Comparison of ENCODE assay signal across 1 cellular context in the genomic region with DNA sequence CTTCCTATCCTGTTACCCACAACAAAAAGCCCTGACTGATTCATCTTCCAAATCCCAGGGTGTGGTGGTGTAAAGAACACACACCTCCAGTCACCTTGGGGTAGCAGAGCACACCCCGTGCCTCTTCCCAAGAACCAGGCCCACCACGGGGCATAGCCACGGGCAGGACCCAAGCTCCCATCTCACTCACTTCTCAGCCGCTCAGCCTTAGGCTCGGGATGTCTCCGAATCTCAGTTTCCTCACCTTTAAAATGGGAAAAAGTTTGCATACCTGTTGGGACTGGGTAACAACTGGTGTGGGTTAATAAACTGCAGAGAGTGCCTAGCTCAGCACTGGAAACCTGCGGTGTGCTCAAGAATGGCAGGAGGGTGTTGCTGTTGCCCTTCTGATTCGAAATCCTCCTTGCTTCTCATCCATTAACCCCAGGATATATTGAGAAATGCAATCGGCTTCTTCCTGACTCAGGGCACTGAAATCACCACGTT.
A peak's percentile ranks its signal among the peaks of the same experiment; 100 is the strongest.
TF ChIP-seq lines count a peak whose summit lies in the region.

No MANE protein-coding gene starts in this region.

TF ChIP-seq in WTC11, 78 proteins besides CTCF, POLR2A, EP300 and RAD21:
- TF ChIP-seq, protein P1, sequence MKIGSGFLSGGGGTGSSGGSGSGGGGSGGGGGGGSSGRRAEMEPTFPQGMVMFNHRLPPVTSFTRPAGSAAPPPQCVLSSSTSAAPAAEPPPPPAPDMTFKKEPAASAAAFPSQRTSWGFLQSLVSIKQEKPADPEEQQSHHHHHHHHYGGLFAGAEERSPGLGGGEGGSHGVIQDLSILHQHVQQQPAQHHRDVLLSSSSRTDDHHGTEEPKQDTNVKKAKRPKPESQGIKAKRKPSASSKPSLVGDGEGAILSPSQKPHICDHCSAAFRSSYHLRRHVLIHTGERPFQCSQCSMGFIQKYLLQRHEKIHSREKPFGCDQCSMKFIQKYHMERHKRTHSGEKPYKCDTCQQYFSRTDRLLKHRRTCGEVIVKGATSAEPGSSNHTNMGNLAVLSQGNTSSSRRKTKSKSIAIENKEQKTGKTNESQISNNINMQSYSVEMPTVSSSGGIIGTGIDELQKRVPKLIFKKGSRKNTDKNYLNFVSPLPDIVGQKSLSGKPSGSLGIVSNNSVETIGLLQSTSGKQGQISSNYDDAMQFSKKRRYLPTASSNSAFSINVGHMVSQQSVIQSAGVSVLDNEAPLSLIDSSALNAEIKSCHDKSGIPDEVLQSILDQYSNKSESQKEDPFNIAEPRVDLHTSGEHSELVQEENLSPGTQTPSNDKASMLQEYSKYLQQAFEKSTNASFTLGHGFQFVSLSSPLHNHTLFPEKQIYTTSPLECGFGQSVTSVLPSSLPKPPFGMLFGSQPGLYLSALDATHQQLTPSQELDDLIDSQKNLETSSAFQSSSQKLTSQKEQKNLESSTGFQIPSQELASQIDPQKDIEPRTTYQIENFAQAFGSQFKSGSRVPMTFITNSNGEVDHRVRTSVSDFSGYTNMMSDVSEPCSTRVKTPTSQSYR (CRISPR knock-in tag; IDR thresholded peaks at IDR 0.05) = no peak
- TF ChIP-seq GTF2I (CRISPR knock-in tag; conservative IDR thresholded peaks at IDR 0.05) = peak; percentile 78; the same call in 1 of the 2 replicates
